In genomic region chr22:49960159-49960966, GRCh38 we compare ENCODE assay signal across 8 cellular contexts. TPM values are rescaled to one million over a fixed set of nuclear protein-coding genes. Genes with fewer than 3 reads are reported as not detected.
A peak's percentile ranks its signal among the peaks of the same experiment; 100 is the strongest.
DNase-seq lines count a peak whose midpoint lies in the region; ATAC-seq, FAIRE-seq and TF ChIP-seq lines count a peak whose summit lies in the region.

TSS of gene PIM3 (plus strand) at chr22:49960772. CDS start at chr22:49960948, 176 bp downstream.

- no peaks in the 10 kb centered on the region for H3K27me3 Mint-ChIP-seq in natural killer cell treated with Interleukin-12 subunit alpha and Interleukin-12 subunit beta and Interleukin-15 and Interleukin-18, amount 100 ng/mL, for 72 hours

- H3K9me3 ChIP-seq in Loucy (ENCODE audit: insufficient read depth, low read depth, low read length), result no peaks in the 10 kb centered on the region

- H3K4me3 ChIP-seq in Loucy (ENCODE audit: low read length, poor library complexity, severe bottlenecking), result peak within 1 kb of the TSS; percentile 93
- H3K4me3 ChIP-seq in fibroblast of pulmonary artery (replicated peaks; ENCODE audit: low read depth, low read length), result peak within 1 kb of the TSS; percentile 82

- peak within 1 kb of the TSS; percentile 61 to 71 for H3K27ac Mint-ChIP-seq in natural killer cell treated with Interleukin-12 subunit alpha and Interleukin-12 subunit beta and Interleukin-15 and Interleukin-18, amount 100 ng/mL, for 72 hours

- H3K79me2 ChIP-seq in Loucy (ENCODE audit: insufficient read depth, low read length), result peaks cover 55% of the 10 kb centered on the region

- H3K36me3 Mint-ChIP-seq in natural killer cell treated with Interleukin-12 subunit alpha and Interleukin-12 subunit beta and Interleukin-15 and Interleukin-18, amount 100 ng/mL, for 72 hours, result no peaks in the 10 kb centered on the region

- DNase-seq in ELR (ENCODE audit: low read depth) (peak; percentile 93), H54 (ENCODE audit: insufficient read length, low spot score) (peak; percentile 97), SHP77 (lab: John Stamatoyannopoulos, UW) (peak; percentile 97 to 98), fibroblast of pulmonary artery (ENCODE audit: low read depth) (peak; percentile 96)
- peak; percentile 89 for DNase-seq in activated effector memory CD4-positive, alpha-beta T cell treated with Interleukin-2 at 50 U/mL for 16 hours
- peak; percentile 98 for DNase-seq in natural killer cell treated with Interleukin-12 subunit alpha and Interleukin-12 subunit beta and Interleukin-15 and Interleukin-18, amount 100 ng/mL, for 72 hours (ENCODE audit: low spot score)
- DNase-seq in stimulated activated naive CD4-positive, alpha-beta T cell treated with Interleukin-2 at 50 U/mL for 16 hours (lab: John Stamatoyannopoulos, UW), result peak; percentile 92

- H2AFZ ChIP-seq in Loucy (ENCODE audit: low read length), result peak within 1 kb of the TSS; percentile 84

- peaks cover 16% of the 10 kb centered on the region; the same call in 1 of the 2 replicates for H3K36me3 ChIP-seq in Loucy (ENCODE audit: insufficient read depth, low read length)

- peak; percentile 89 to 92 for ATAC-seq in natural killer cell treated with Interleukin-12 subunit alpha and Interleukin-12 subunit beta and Interleukin-15 and Interleukin-18, amount 100 ng/mL, for 72 hours

- H3K9ac ChIP-seq in Loucy (ENCODE audit: low read depth, low read length, poor library complexity, severe bottlenecking), result peak within 1 kb of the TSS; percentile 90

- H3K4me1 ChIP-seq in Loucy (ENCODE audit: insufficient read depth, low read length, poor library complexity, severe bottlenecking), result peaks cover 31% of the 10 kb centered on the region

- H3F3A ChIP-seq in Loucy (ENCODE audit: low read depth), result no peaks in the 10 kb centered on the region

- peak within 1 kb of the TSS; percentile 98 for H3K4me2 ChIP-seq in Loucy (ENCODE audit: low read depth, low read length, poor library complexity, severe bottlenecking)

- peaks cover 9 to 15% of the 10 kb centered on the region in 2 donors for H3K4me1 Mint-ChIP-seq in natural killer cell treated with Interleukin-12 subunit alpha and Interleukin-12 subunit beta and Interleukin-15 and Interleukin-18, amount 100 ng/mL, for 72 hours (ENCODE audit: low read depth in 2 of 2)

- H3K9me3 Mint-ChIP-seq in natural killer cell treated with Interleukin-12 subunit alpha and Interleukin-12 subunit beta and Interleukin-15 and Interleukin-18, amount 100 ng/mL, for 72 hours, result no peaks in the 10 kb centered on the region

- H3K27me3 ChIP-seq in Loucy (ENCODE audit: insufficient read depth, low read length, poor library complexity, severe bottlenecking), result no peaks in the 10 kb centered on the region

- TF ChIP-seq POLR2A in H54 (IDR thresholded peaks at IDR 0.05; ENCODE audit: low read depth, low read length), result peak; percentile 82

- peak within 1 kb of the TSS; percentile 93 for H3K4me3 Mint-ChIP-seq in natural killer cell treated with Interleukin-12 subunit alpha and Interleukin-12 subunit beta and Interleukin-15 and Interleukin-18, amount 100 ng/mL, for 72 hours

- TF ChIP-seq CTCF in Loucy (conservative IDR thresholded peaks at IDR 0.05; ENCODE audit: low read length) (0 out of 2 replicates have a peak, but pooled peaks have one; percentile 14), fibroblast of pulmonary artery (IDR thresholded peaks at IDR 0.05; ENCODE audit: low read length, missing control alignments) (no peak)

- peaks cover 34% of the 10 kb centered on the region for H4K20me1 ChIP-seq in Loucy (ENCODE audit: insufficient read depth, low read length, poor library complexity, severe bottlenecking)

- FAIRE-seq in H54 (lab: Jason Lieb, UNC), result no peak

- no peaks in the 10 kb centered on the region for H3K9me2 ChIP-seq in Loucy (replicated peaks; ENCODE audit: low read depth, low read length)

RNA-seq across cellular contexts. Expression of gene PIM3, which starts in this region (rescaled TPM):
- total RNA-seq in natural killer cell treated with Interleukin-12 subunit alpha and Interleukin-12 subunit beta and Interleukin-15 and Interleukin-18, amount 100 ng/mL, for 72 hours, result 100 to 1,000 TPM in 1 of 2 donors, 10 to 100 TPM in 1; 78.5 to 115 TPM

Comparison
In these comparisons a context has a peak if more than half of its experiments do, and no peak if none do; other contexts are left out.
1. Peak in every context shown above with its lines: DNase-seq, ATAC-seq and H3K4me3 ChIP-seq.